In genomic region chr1:247299723-247300381, GRCh38 we compare ENCODE assay signal across 37 cellular contexts. TPM values are rescaled to one million over a fixed set of nuclear protein-coding genes. Genes with fewer than 3 reads are reported as not detected.
"Had no signal": no experiment of that assay in that cellular context is flagged by ENCODE, and none has a peak within 500 bp of the region (broad histone marks: within the 10 kb centered on the region; RNA-seq: fewer than 3 reads in every experiment).

No MANE protein-coding gene starts in this region.

- H3K27me3 ChIP-seq: ascending aorta, cardiac muscle cell had no signal

- H3K27me3 Mint-ChIP-seq: activated CD4-positive, alpha-beta memory T cell treated with anti-CD3 and anti-CD28 coated beads, Interleukin-2, amount 10 ng/mL, durations not matched to agents 7 days and 5 days; activated CD4-positive, alpha-beta T cell treated with anti-CD3 and anti-CD28 coated beads for 36 hours; activated CD4-positive, alpha-beta T cell treated with anti-CD3 and anti-CD28 coated beads, Interleukin-2, amount 10 ng/mL, durations not matched to agents 7 days and 5 days; activated CD8-positive, alpha-beta memory T cell treated with anti-CD3 and anti-CD28 coated beads, Interleukin-2, amount 10 ng/mL, durations not matched to agents 7 days and 5 days; activated naive CD4-positive, alpha-beta T cell treated with anti-CD3 and anti-CD28 coated beads, Interleukin-2, amount 10 ng/mL, durations not matched to agents 7 days and 5 days; activated naive CD4-positive, alpha-beta T cell treated with anti-CD3 and anti-CD28 coated beads, Interleukin-2, amount 50 U/mL, for 24 hours; activated naive CD8-positive, alpha-beta T cell; activated naive CD8-positive, alpha-beta T cell treated with anti-CD3 and anti-CD28 coated beads, Interleukin-2, amount 10 ng/mL, durations not matched to agents 7 days and 5 days; activated T-cell treated with anti-CD3 and anti-CD28 coated beads, Interleukin-2, amount 50 U/mL, for 24 hours; brain had no signal

- H3K27ac Mint-ChIP-seq: activated CD4-positive, alpha-beta memory T cell treated with anti-CD3 and anti-CD28 coated beads, Interleukin-2, amount 10 ng/mL, durations not matched to agents 7 days and 5 days; activated CD4-positive, alpha-beta T cell treated with anti-CD3 and anti-CD28 coated beads for 36 hours; activated CD4-positive, alpha-beta T cell treated with anti-CD3 and anti-CD28 coated beads, Interleukin-2, amount 10 ng/mL, durations not matched to agents 7 days and 5 days; activated CD8-positive, alpha-beta memory T cell treated with anti-CD3 and anti-CD28 coated beads, Interleukin-2, amount 10 ng/mL, durations not matched to agents 7 days and 5 days; activated CD8-positive, alpha-beta T cell treated with anti-CD3 and anti-CD28 coated beads, Interleukin-2, amount 10 ng/mL, durations not matched to agents 7 days and 5 days; activated naive CD4-positive, alpha-beta T cell treated with anti-CD3 and anti-CD28 coated beads, Interleukin-2, amount 10 ng/mL, durations not matched to agents 7 days and 5 days; activated naive CD4-positive, alpha-beta T cell treated with anti-CD3 and anti-CD28 coated beads, Interleukin-2, amount 50 U/mL, for 24 hours; activated naive CD8-positive, alpha-beta T cell; activated naive CD8-positive, alpha-beta T cell treated with anti-CD3 and anti-CD28 coated beads, Interleukin-2, amount 10 ng/mL, durations not matched to agents 7 days and 5 days; activated naive CD8-positive, alpha-beta T cell treated with anti-CD3 and anti-CD28 coated beads, Interleukin-2, amount 50 U/mL, for 24 hours; activated T-cell treated with anti-CD3 and anti-CD28 coated beads, Interleukin-2, amount 50 U/mL, for 24 hours; activated T-helper 2 cell treated with anti-CD3 and anti-CD28 coated beads, Interferon-gamma antibody, Interleukin-2, Interleukin-4, amounts not matched to agents 10 μg/mL and 5 μg/mL and 100 μg/mL, durations not matched to agents 14 hours and 24 hours and 36 hours; T-helper 1 cell treated with Interleukin-12 subunit alpha and Interleukin-12 subunit beta and Interleukin-4 antibody, amounts not matched to agents 30 μg/mL and 1 μg/mL, for 36 hours; T-helper 2 cell treated with Interferon-gamma antibody and Interleukin-4, amounts not matched to agents 5 μg/mL and 100 μg/mL, for 36 hours had no signal

- ATAC-seq: activated CD4-positive, alpha-beta T cell treated with anti-CD3 and anti-CD28 coated beads for 36 hours; activated CD4-positive, CD25-positive, alpha-beta regulatory T cell treated with anti-CD3 and anti-CD28 coated beads, Interleukin-2, amount 50 U/mL, for 24 hours; activated CD8-positive, alpha-beta memory T cell treated with anti-CD3 and anti-CD28 coated beads, Interleukin-2, amount 10 ng/mL, durations not matched to agents 7 days and 5 days; activated CD8-positive, alpha-beta T cell treated with anti-CD3 and anti-CD28 coated beads, Interleukin-2, amount 10 ng/mL, durations not matched to agents 7 days and 5 days; activated naive CD8-positive, alpha-beta T cell treated with anti-CD3 and anti-CD28 coated beads, Interleukin-2, amount 50 U/mL, for 24 hours had no signal

- H3K9me3 Mint-ChIP-seq: activated CD4-positive, alpha-beta memory T cell treated with anti-CD3 and anti-CD28 coated beads, Interleukin-2, amount 10 ng/mL, durations not matched to agents 7 days and 5 days; activated CD4-positive, alpha-beta T cell treated with anti-CD3 and anti-CD28 coated beads, Interleukin-2, amount 10 ng/mL, durations not matched to agents 7 days and 5 days; activated naive CD4-positive, alpha-beta T cell treated with anti-CD3 and anti-CD28 coated beads, Interleukin-2, amount 10 ng/mL, durations not matched to agents 7 days and 5 days; activated naive CD4-positive, alpha-beta T cell treated with anti-CD3 and anti-CD28 coated beads, Interleukin-2, amount 50 U/mL, for 24 hours; activated naive CD8-positive, alpha-beta T cell treated with anti-CD3 and anti-CD28 coated beads, Interleukin-2, amount 10 ng/mL, durations not matched to agents 7 days and 5 days; activated naive CD8-positive, alpha-beta T cell treated with anti-CD3 and anti-CD28 coated beads, Interleukin-2, amount 50 U/mL, for 24 hours; activated T-cell treated with anti-CD3 and anti-CD28 coated beads, Interleukin-2, amount 50 U/mL, for 24 hours; activated T-helper 2 cell treated with anti-CD3 and anti-CD28 coated beads, Interferon-gamma antibody, Interleukin-2, Interleukin-4, amounts not matched to agents 10 μg/mL and 5 μg/mL and 100 μg/mL, durations not matched to agents 14 hours and 24 hours and 36 hours; brain; central memory CD8-positive, alpha-beta T cell; T-helper 1 cell treated with Interleukin-12 subunit alpha and Interleukin-12 subunit beta and Interleukin-4 antibody, amounts not matched to agents 30 μg/mL and 1 μg/mL, for 36 hours; T-helper 2 cell treated with Interferon-gamma antibody and Interleukin-4, amounts not matched to agents 5 μg/mL and 100 μg/mL, for 36 hours had no signal

- H3K4me3 Mint-ChIP-seq: activated CD4-positive, alpha-beta memory T cell treated with anti-CD3 and anti-CD28 coated beads, Interleukin-2, amount 10 ng/mL, durations not matched to agents 7 days and 5 days; activated CD4-positive, alpha-beta T cell treated with anti-CD3 and anti-CD28 coated beads for 36 hours; activated CD4-positive, alpha-beta T cell treated with anti-CD3 and anti-CD28 coated beads, Interleukin-2, amount 10 ng/mL, durations not matched to agents 7 days and 5 days; activated CD8-positive, alpha-beta memory T cell treated with anti-CD3 and anti-CD28 coated beads, Interleukin-2, amount 10 ng/mL, durations not matched to agents 7 days and 5 days; activated CD8-positive, alpha-beta T cell treated with anti-CD3 and anti-CD28 coated beads, Interleukin-2, amount 10 ng/mL, durations not matched to agents 7 days and 5 days; activated naive CD4-positive, alpha-beta T cell treated with anti-CD3 and anti-CD28 coated beads, Interleukin-2, amount 10 ng/mL, durations not matched to agents 7 days and 5 days; activated naive CD4-positive, alpha-beta T cell treated with anti-CD3 and anti-CD28 coated beads, Interleukin-2, amount 50 U/mL, for 24 hours; activated naive CD8-positive, alpha-beta T cell; activated naive CD8-positive, alpha-beta T cell treated with anti-CD3 and anti-CD28 coated beads, Interleukin-2, amount 10 ng/mL, durations not matched to agents 7 days and 5 days; activated naive CD8-positive, alpha-beta T cell treated with anti-CD3 and anti-CD28 coated beads, Interleukin-2, amount 50 U/mL, for 24 hours; activated T-cell treated with anti-CD3 and anti-CD28 coated beads, Interleukin-2, amount 50 U/mL, for 24 hours; brain; central memory CD8-positive, alpha-beta T cell; T-helper 1 cell treated with Interleukin-12 subunit alpha and Interleukin-12 subunit beta and Interleukin-4 antibody, amounts not matched to agents 30 μg/mL and 1 μg/mL, for 36 hours; T-helper 2 cell treated with Interferon-gamma antibody and Interleukin-4, amounts not matched to agents 5 μg/mL and 100 μg/mL, for 36 hours had no signal

- H3K4me3 ChIP-seq: ascending aorta, cardiac muscle cell had no signal

- H3K4me1 Mint-ChIP-seq: activated CD4-positive, alpha-beta T cell treated with anti-CD3 and anti-CD28 coated beads for 36 hours; activated naive CD4-positive, alpha-beta T cell treated with anti-CD3 and anti-CD28 coated beads, Interleukin-2, amount 50 U/mL, for 24 hours; activated naive CD8-positive, alpha-beta T cell treated with anti-CD3 and anti-CD28 coated beads, Interleukin-2, amount 50 U/mL, for 24 hours; brain; central memory CD8-positive, alpha-beta T cell had no signal

- DNase-seq: activated CD4-positive, alpha-beta memory T cell treated with anti-CD3 and anti-CD28 coated beads, Interleukin-2, amount 10 ng/mL, durations not matched to agents 7 days and 5 days; activated CD4-positive, alpha-beta T cell treated with anti-CD3 and anti-CD28 coated beads for 1 hour; activated CD4-positive, alpha-beta T cell treated with anti-CD3 and anti-CD28 coated beads for 36 hours; activated CD4-positive, alpha-beta T cell treated with anti-CD3 and anti-CD28 coated beads for 48 hours; activated CD4-positive, alpha-beta T cell treated with anti-CD3 and anti-CD28 coated beads, Interleukin-2, amount 10 ng/mL, durations not matched to agents 7 days and 5 days; activated CD4-positive, alpha-beta T cell treated with anti-CD3 and anti-CD28 coated beads, Interleukin-2, amount 50 U/mL, for 48 hours; activated CD4-positive, CD25-positive, alpha-beta regulatory T cell; activated CD8-positive, alpha-beta memory T cell treated with anti-CD3 and anti-CD28 coated beads for 24 hours; activated CD8-positive, alpha-beta memory T cell treated with anti-CD3 and anti-CD28 coated beads, Interleukin-2, amount 10 ng/mL, durations not matched to agents 7 days and 5 days; activated CD8-positive, alpha-beta memory T cell treated with anti-CD3 and anti-CD28 coated beads, Interleukin-2, amount 50 U/mL, for 48 hours; activated CD8-positive, alpha-beta T cell treated with anti-CD3 and anti-CD28 coated beads, Interleukin-2, amount 10 ng/mL, durations not matched to agents 7 days and 5 days; activated effector memory CD4-positive, alpha-beta T cell treated with Interleukin-2 at 50 U/mL for 16 hours; activated gamma-delta T cell; activated naive CD4-positive, alpha-beta T cell treated with anti-CD3 and anti-CD28 coated beads, Interleukin-2, amount 10 ng/mL, durations not matched to agents 7 days and 5 days; activated naive CD4-positive, alpha-beta T cell treated with Interleukin-2 at 50 U/mL for 16 hours; activated naive CD8-positive, alpha-beta T cell treated with anti-CD3 and anti-CD28 coated beads, Interleukin-2, amount 10 ng/mL, durations not matched to agents 7 days and 5 days; activated naive CD8-positive, alpha-beta T cell treated with anti-CD3 and anti-CD28 coated beads, Interleukin-2, amount 50 U/mL, for 24 hours; activated T-cell treated with anti-CD3 and anti-CD28 coated beads, Interleukin-2, amount 50 U/mL, for 24 hours; activated T-cell treated with anti-CD3 and anti-CD28 coated beads, Interleukin-2, amount 50 U/mL, for 48 hours; amygdala; anterior cingulate cortex; cerebellar nuclear complex; T-helper 1 cell; T-helper 2 cell; T-helper 9 cell had no signal

- FAIRE-seq: bronchial epithelial cell, TTC549 had no signal

RNA-seq across cellular contexts. Expression of gene VN1R5, which starts 44.0 kb away (rescaled TPM):
- total RNA-seq: activated CD4-positive, alpha-beta memory T cell treated with anti-CD3 and anti-CD28 coated beads, Interleukin-2, amount 10 ng/mL, durations not matched to agents 7 days and 5 days; activated CD4-positive, alpha-beta T cell treated with anti-CD3 and anti-CD28 coated beads for 36 hours; activated CD4-positive, alpha-beta T cell treated with anti-CD3 and anti-CD28 coated beads, Interleukin-2, amount 10 ng/mL, durations not matched to agents 7 days and 5 days; activated CD8-positive, alpha-beta memory T cell treated with anti-CD3 and anti-CD28 coated beads, Interleukin-2, amount 10 ng/mL, durations not matched to agents 7 days and 5 days; activated CD8-positive, alpha-beta T cell treated with anti-CD3 and anti-CD28 coated beads, Interleukin-2, amount 10 ng/mL, durations not matched to agents 7 days and 5 days; activated naive CD8-positive, alpha-beta T cell treated with anti-CD3 and anti-CD28 coated beads, Interleukin-2, amount 10 ng/mL, durations not matched to agents 7 days and 5 days; activated T-helper 2 cell treated with anti-CD3 and anti-CD28 coated beads, Interferon-gamma antibody, Interleukin-2, Interleukin-4, amounts not matched to agents 10 μg/mL and 5 μg/mL and 100 μg/mL, durations not matched to agents 14 hours and 24 hours and 36 hours; ascending aorta; bronchial epithelial cell; cardiac muscle cell had no signal
